11 cellular contexts compared by ENCODE assay signal in genomic region chr1:153546371-153546770, GRCh38. TPM values are rescaled to one million over a fixed set of nuclear protein-coding genes. Genes with fewer than 3 reads are reported as not detected.
DNase-seq lines count a peak whose midpoint lies in the region; ATAC-seq and TF ChIP-seq lines count a peak whose summit lies in the region.
"Had no signal": no experiment of that assay in that cellular context is flagged by ENCODE, and none has a peak within 500 bp of the region (broad histone marks: within the 10 kb centered on the region; RNA-seq: fewer than 3 reads in every experiment).

No MANE protein-coding gene starts in this region.

- peaks cover 37% of the 10 kb centered on the region for H3K36me3 Mint-ChIP-seq in dendritic cell treated with granulocyte-macrophage colony-stimulating factor and Interleukin-4, amounts not matched to agents 40 ng/mL and 50 ng/mL, for 4 days (ENCODE audit: low read depth)
- H3K36me3 Mint-ChIP-seq in neural crest cell (ENCODE audit: low read depth) = no peaks in the 10 kb centered on the region

- no peaks in the 10 kb centered on the region for H3K36me3 ChIP-seq in IMR-90 (ENCODE audit: control insufficient read depth, insufficient read depth, low read length)

- no peaks in the 10 kb centered on the region for H4K20me1 ChIP-seq in IMR-90 (ENCODE audit: insufficient read depth, low read length)

- TF ChIP-seq POLR2A in IMR-90 (IDR thresholded peaks at IDR 0.05; ENCODE audit: low read depth, low read length) = no peak

- H3K4me1 ChIP-seq in IMR-90 (ENCODE audit: control insufficient read depth, insufficient read depth, low read length) = peaks cover 37% of the 10 kb centered on the region

- H2BK20ac ChIP-seq in IMR-90 (ENCODE audit: low read depth, low read length) = peak overlapping the region; percentile 30

- peak overlapping the region; percentile 52 for H3K4me3 ChIP-seq in AG09309 (ENCODE audit: control insufficient read depth, low read depth, low read length)
- H3K4me3 ChIP-seq in IMR-90 (ENCODE audit: insufficient read depth, low read depth, low read length) = no peak overlapping the region

- peaks cover 54% of the 10 kb centered on the region for H3K9me1 ChIP-seq in IMR-90 (ENCODE audit: insufficient read depth, low read length)

- H3K4me3 Mint-ChIP-seq in dendritic cell treated with granulocyte-macrophage colony-stimulating factor and Interleukin-4, amounts not matched to agents 40 ng/mL and 50 ng/mL, for 4 days = peak overlapping the region; percentile 97
- no peak overlapping the region for H3K4me3 Mint-ChIP-seq in neural crest cell

- H3K4ac ChIP-seq in IMR-90 (ENCODE audit: low read depth, low read length) = peak overlapping the region; percentile 99

- H3K4me1 Mint-ChIP-seq in dendritic cell treated with granulocyte-macrophage colony-stimulating factor and Interleukin-4, amounts not matched to agents 40 ng/mL and 50 ng/mL, for 4 days (ENCODE audit: low read depth) = peaks cover 99% of the 10 kb centered on the region
- H3K4me1 Mint-ChIP-seq in neural crest cell = peaks cover 59% of the 10 kb centered on the region

- no peaks in the 10 kb centered on the region for H3K9me3 ChIP-seq in IMR-90 (ENCODE audit: control insufficient read depth, insufficient read depth, low read length)

- peak overlapping the region; percentile 86 for H2AK9ac ChIP-seq in IMR-90 (replicated peaks; ENCODE audit: low read depth, low read length, poor library complexity)

- no TSS peak for BruUV-seq in IMR-90 (replicated peaks; lab: Mats Ljungman, UMichigan)

- H2BK5ac ChIP-seq in IMR-90 (ENCODE audit: low read depth, low read length, poor library complexity, severe bottlenecking) = no peak overlapping the region

- POLR2A ChIA-PET in IMR-90 (lab: Charles Lee; ENCODE audit: unreplicated experiment) = no interaction called here

- ATAC-seq in IMR-90 (ENCODE audit: low read depth) (no peak), HG03354 (IDR thresholded peaks at IDR 0.05; ENCODE audit: poor library complexity, severe bottlenecking, unreplicated experiment) (no peak)

- peak overlapping the region in 1 of 2 experiments; percentile 91; a peak in 2 of 4 replicates for H4K8ac ChIP-seq in IMR-90 (ENCODE audit: low read depth in 2 of 2, low read length in 2 of 2)

- TF ChIP-seq CTCF in AG09309 (IDR thresholded peaks at IDR 0.05; ENCODE audit: control insufficient read depth, insufficient read depth, low read depth, low read length, missing control alignments) (no peak), IMR-90 (conservative IDR thresholded peaks at IDR 0.05; ENCODE audit: low read depth, low read length) (no peak), neural crest cell (conservative IDR thresholded peaks at IDR 0.05) (no peak)

- WGBS in IMR-90 (ENCODE audit: extremely low coverage in 2 of 2, insufficient read length in 1 of 2), 2 experiments = 90% methylated on average over 6 of the region's 8 CpGs; no CpG with 5 or more reads in 1 of the 2 experiments

- no peak overlapping the region for H3K56ac ChIP-seq in IMR-90 (ENCODE audit: extremely low read depth, insufficient read depth, low read length)

- H3K27me3 ChIP-seq in IMR-90 (ENCODE audit: control insufficient read depth, insufficient read depth, low read length) = no peaks in the 10 kb centered on the region

- H4K5ac ChIP-seq in IMR-90 (ENCODE audit: low read depth, low read length) = no peak overlapping the region; the same call in 1 of the 2 replicates

- H3K4me2 ChIP-seq in IMR-90 (ENCODE audit: low read depth, low read length) = no peak overlapping the region

- H3K18ac ChIP-seq in IMR-90 (ENCODE audit: low read depth, low read length) = no peak overlapping the region; the same call in 1 of the 2 replicates

- peak overlapping the region; percentile 53 for H2AFZ ChIP-seq in IMR-90 (replicated peaks; ENCODE audit: low read length, poor library complexity)

- H3K14ac ChIP-seq in IMR-90 (replicated peaks; ENCODE audit: low read depth, low read length) = 0 out of 2 replicates have a peak overlapping the region, but pooled peaks have one; percentile 69

- no peak overlapping the region for H3K9ac ChIP-seq in IMR-90 (ENCODE audit: low read depth, low read length)

- intact Hi-C loops in IMR-90 (cut with micrococcal nuclease) = no loop called here
- intact Hi-C loops in dendritic cell treated with granulocyte-macrophage colony-stimulating factor and Interleukin-4, amounts not matched to agents 40 ng/mL and 50 ng/mL, for 4 days (cut with micrococcal nuclease) = no loop called here

- H3K27me3 Mint-ChIP-seq in dendritic cell treated with granulocyte-macrophage colony-stimulating factor and Interleukin-4, amounts not matched to agents 40 ng/mL and 50 ng/mL, for 4 days = no peaks in the 10 kb centered on the region
- no peaks in the 10 kb centered on the region for H3K27me3 Mint-ChIP-seq in neural crest cell (ENCODE audit: low read depth)

- DNase-seq in AG09309 (ENCODE audit: low read depth) (no peak), IMR-90 (no peak), neural crest cell (ENCODE audit: low read depth, low spot score) (no peak), cerebellar cortex (ENCODE audit: low spot score) (no peak), SIG-M5 treated with dmso at 0.1 percent for 504 hours (lab: John Stamatoyannopoulos, UW; ENCODE audit: unreplicated experiment) (no peak), NCI-H69 (lab: John Stamatoyannopoulos, UW) (no peak)
- DNase-seq: NCI-H2081 had no signal

- peak overlapping the region; percentile 94 for H3K27ac Mint-ChIP-seq in dendritic cell treated with granulocyte-macrophage colony-stimulating factor and Interleukin-4, amounts not matched to agents 40 ng/mL and 50 ng/mL, for 4 days
- H3K27ac Mint-ChIP-seq in neural crest cell (ENCODE audit: unreplicated experiment) = peak overlapping the region; percentile 37

- CTCF ChIA-PET in IMR-90 (lab: Yijun Ruan, JAX) = no interaction called here

- peak overlapping the region; percentile 86 for H4K91ac ChIP-seq in IMR-90 (ENCODE audit: insufficient read depth, low read depth, low read length)

- dilution Hi-C loops in IMR-90 (cut with HindIII; ENCODE audit: low sequenced_read_pairs, unreplicated experiment) = no loop called here

- in situ Hi-C loops in IMR-90 (cut with MboI; ENCODE audit: low sequenced_read_pairs) = loop anchor here (25.0 kb wide), 1 partner anchor 416 kb away; the partner anchor contains the start of genes CREB3L4, CRTC2 and SLC39A1

- no peak overlapping the region for H3K23ac ChIP-seq in IMR-90 (ENCODE audit: low read depth, low read length)

- H3K27ac ChIP-seq in IMR-90 (ENCODE audit: insufficient read depth, low read length) = no peak overlapping the region

- H2BK15ac ChIP-seq in IMR-90 (ENCODE audit: low read depth, low read length) = peak overlapping the region; percentile 60; the same call in 1 of the 3 replicates

- TF ChIP-seq RAD21 in IMR-90 (IDR thresholded peaks at IDR 0.05; ENCODE audit: low read length) = no peak

- peaks cover 0 to 35% of the 10 kb centered on the region in 2 experiments; a peak in 3 of 4 replicates for H3K79me1 ChIP-seq in IMR-90 (ENCODE audit: low read depth in 1 of 2, low read length in 2 of 2)

- peak overlapping the region; percentile 63 for H2AK5ac ChIP-seq in IMR-90 (ENCODE audit: low read depth, low read length)

- H2BK120ac ChIP-seq in IMR-90 (ENCODE audit: low read depth, low read length) = peak overlapping the region; percentile 82

- no peaks in the 10 kb centered on the region for H3K9me3 Mint-ChIP-seq in dendritic cell treated with granulocyte-macrophage colony-stimulating factor and Interleukin-4, amounts not matched to agents 40 ng/mL and 50 ng/mL, for 4 days
- H3K9me3 Mint-ChIP-seq in neural crest cell = no peaks in the 10 kb centered on the region

TF ChIP-seq in IMR-90, 13 proteins besides CTCF, POLR2A, EP300 and RAD21 (continues in another document):
- TF ChIP-seq SMC3 (IDR thresholded peaks at IDR 0.05; ENCODE audit: low read depth, low read length) = no peak
- no peak for TF ChIP-seq MAZ (IDR thresholded peaks at IDR 0.05; ENCODE audit: borderline replicate concordance, low read depth, low read length)
- TF ChIP-seq RFX5 (IDR thresholded peaks at IDR 0.05; ENCODE audit: low read depth, low read length) = no peak
- TF ChIP-seq CHD1 (IDR thresholded peaks at IDR 0.05; ENCODE audit: low read depth, low read length) = no peak
- TF ChIP-seq CEBPB (IDR thresholded peaks at IDR 0.05; ENCODE audit: low read depth, low read length) = no peak
- TF ChIP-seq MAFK (IDR thresholded peaks at IDR 0.05; ENCODE audit: low read depth, low read length) = no peak

RNA-seq across cellular contexts. Expression of gene S100A4, which starts 0.8 kb away (rescaled TPM):
- total RNA-seq in IMR-90 (2012; rRNA removed) (5.6 and 7.5 TPM in 2 replicates), neural crest cell (10.3 and 11.7 TPM in 2 replicates)
- 15.0 and 16.6 TPM in 2 replicates for polyA plus RNA-seq in IMR-90 (2012; rRNA removed)
- polyA plus RNA-seq in IMR-90 (2012; cell fraction: cytosol; rRNA removed) = 17.1 and 25.7 TPM in 2 replicates
- 3.3 and 5.2 TPM in 2 replicates for polyA plus RNA-seq in IMR-90 (2012; cell fraction: nucleus; rRNA removed; ENCODE audit: low replicate concordance)

RNA-seq across cellular contexts. Expression of gene S100A3, which starts 2.7 kb away (rescaled TPM):
- total RNA-seq in IMR-90 (2012; rRNA removed) (1.4 and 2.9 TPM in 2 replicates), neural crest cell (not detected in 2 replicates)
- polyA plus RNA-seq in IMR-90 (2012; rRNA removed) = 4.5 and 6.2 TPM in 2 replicates
- 5.1 and 8.9 TPM in 2 replicates for polyA plus RNA-seq in IMR-90 (2012; cell fraction: cytosol; rRNA removed)
- polyA plus RNA-seq in IMR-90 (2012; cell fraction: nucleus; rRNA removed; ENCODE audit: low replicate concordance) = 3.3 and 5.1 TPM in 2 replicates
- total RNA-seq: temporal lobe had no signal

RNA-seq across cellular contexts. Expression of gene S100A5, which starts 5.6 kb away (rescaled TPM):
- 0.56 TPM in 1 of 2 replicates, not detected in the other for total RNA-seq in IMR-90 (2012; rRNA removed)
- 0.27 and 0.55 TPM in 2 replicates for polyA plus RNA-seq in IMR-90 (2012; rRNA removed)
- 1.1 TPM in 1 of 2 replicates, not detected in the other for polyA plus RNA-seq in IMR-90 (2012; cell fraction: cytosol; rRNA removed)
- not detected in 2 replicates for polyA plus RNA-seq in IMR-90 (2012; cell fraction: nucleus; rRNA removed; ENCODE audit: low replicate concordance)
- total RNA-seq in neural crest cell = not detected in 2 replicates
- total RNA-seq: lower leg skin, temporal lobe had no signal

RNA-seq across cellular contexts. Expression of gene S100A6, which starts 10.6 kb away (rescaled TPM):
- 373 and 555 TPM in 2 replicates for total RNA-seq in IMR-90 (2012; rRNA removed)
- 1,755 and 2,394 TPM in 2 replicates for polyA plus RNA-seq in IMR-90 (2012; rRNA removed)
- polyA plus RNA-seq in IMR-90 (2012; cell fraction: cytosol; rRNA removed) = 755 and 1,450 TPM in 2 replicates
- 227 and 313 TPM in 2 replicates for polyA plus RNA-seq in IMR-90 (2012; cell fraction: nucleus; rRNA removed; ENCODE audit: low replicate concordance)
- total RNA-seq in neural crest cell = not detected in 2 replicates

RNA-seq across cellular contexts. Expression of gene S100A2, which starts 19.3 kb away (rescaled TPM):
- 3.6 and 4.4 TPM in 2 replicates for total RNA-seq in IMR-90 (2012; rRNA removed)
- 7.9 and 9.5 TPM in 2 replicates for polyA plus RNA-seq in IMR-90 (2012; rRNA removed)
- polyA plus RNA-seq in IMR-90 (2012; cell fraction: cytosol; rRNA removed) = 6.2 and 11.3 TPM in 2 replicates
- polyA plus RNA-seq in IMR-90 (2012; cell fraction: nucleus; rRNA removed; ENCODE audit: low replicate concordance) = 5.1 TPM in 2 replicates
- total RNA-seq in neural crest cell = not detected in 2 replicates
- total RNA-seq: temporal lobe had no signal
